ENCODE assay signal across 6 cellular contexts in the genomic region with DNA sequence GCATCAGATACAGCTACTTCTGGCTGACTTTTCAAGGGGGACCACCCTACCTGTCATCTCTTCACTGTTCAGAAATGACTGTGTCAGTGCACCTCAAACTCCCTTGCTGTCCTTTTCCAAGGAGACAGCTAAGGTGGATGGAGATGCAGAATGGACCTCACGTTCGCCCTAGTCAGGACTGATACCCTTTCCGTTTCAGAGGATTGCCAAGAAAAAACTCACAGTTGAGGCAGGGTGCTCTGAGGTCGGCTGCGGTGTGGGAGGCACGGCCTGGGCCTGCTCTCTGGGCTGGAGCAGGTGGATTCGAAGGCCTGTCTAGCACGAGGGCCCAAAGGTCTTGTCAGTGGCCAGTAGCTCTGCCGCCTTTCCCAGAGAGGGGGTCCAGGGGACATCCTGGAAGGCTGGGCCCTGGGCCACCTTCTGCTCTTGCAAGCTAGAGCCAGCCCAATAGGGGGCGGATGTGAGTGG. TPM values are rescaled to one million over a fixed set of nuclear protein-coding genes. Genes with fewer than 3 reads are reported as not detected.
DNase-seq lines count a peak whose midpoint lies in the region; ATAC-seq and TF ChIP-seq lines count a peak whose summit lies in the region.

No MANE protein-coding gene starts in this region.

- H3K4me1 ChIP-seq in Caco-2 (peaks cover 5% of the 10 kb centered on the region; the same call in 1 of the 2 replicates), breast epithelium (peaks cover 3 to 11% of the 10 kb centered on the region in 2 donors), neuronal stem cell (ENCODE audit: control insufficient read depth in 2 of 2, insufficient read depth in 1 of 2, low read depth in 1 of 2, low read length in 2 of 2) (peaks cover 1 to 3% of the 10 kb centered on the region in 2 donors)

- H2AFZ ChIP-seq in neuronal stem cell (ENCODE audit: low read length): no peak overlapping the region

- peak overlapping the region; percentile 90 for H3K9ac ChIP-seq in neuronal stem cell (ENCODE audit: low read depth, low read length, poor library complexity)

- H3K79me1 ChIP-seq in neuronal stem cell (ENCODE audit: low read depth, low read length): no peaks in the 10 kb centered on the region

- no TSS peak for BruUV-seq in Caco-2 (replicated peaks; lab: Mats Ljungman, UMichigan)

- CTCF ChIA-PET in Caco-2 (lab: Charles Lee): interaction anchor here (0.6 to 1.5 kb wide), 7 partner anchors 10 to 59 kb away, joined by 3 to 10 read pairs (median 4); partner anchors contain the start of genes CREB3, HINT2 and TLN1

- peak overlapping the region; percentile 77 for H3K4me2 ChIP-seq in neuronal stem cell (ENCODE audit: insufficient read depth, low read length, poor library complexity, severe bottlenecking)

- H2AK5ac ChIP-seq in neuronal stem cell (ENCODE audit: low read depth, low read length): peak overlapping the region; percentile 60

- H3K23ac ChIP-seq in neuronal stem cell (ENCODE audit: low read depth, low read length, poor library complexity): peak overlapping the region; percentile 77

- no peaks in the 10 kb centered on the region for H3K27me3 Mint-ChIP-seq in Caco-2 (ENCODE audit: insufficient read depth, unreplicated experiment)

- H4K8ac ChIP-seq in neuronal stem cell (ENCODE audit: low read depth, low read length): no peak overlapping the region

- peaks cover 24% of the 10 kb centered on the region for H3K36me3 Mint-ChIP-seq in Caco-2 (ENCODE audit: insufficient read depth, unreplicated experiment)

- H4K91ac ChIP-seq in neuronal stem cell (ENCODE audit: low read depth, low read length, poor library complexity): no peak overlapping the region

- H3K27me3 ChIP-seq in Caco-2 (replicated peaks; ENCODE audit: control insufficient read depth, insufficient read depth, low read length) (no peaks in the 10 kb centered on the region), breast epithelium (no peaks in the 10 kb centered on the region), neuronal stem cell (ENCODE audit: control insufficient read depth in 3 of 3, insufficient read depth in 3 of 3, low read depth in 1 of 3, low read length in 3 of 3) (no peaks in the 10 kb centered on the region)

- H3K27ac Mint-ChIP-seq in Caco-2 (ENCODE audit: unreplicated experiment): peak overlapping the region; percentile 81

- H2BK12ac ChIP-seq in neuronal stem cell (ENCODE audit: low read length): no peak overlapping the region

- H3K36me3 ChIP-seq in Caco-2 (ENCODE audit: control insufficient read depth, insufficient read depth, low read length) (no peaks in the 10 kb centered on the region), KOPT-K1 (ENCODE audit: insufficient read depth, low read length) (peaks cover 13% of the 10 kb centered on the region; the same call in 1 of the 2 replicates), breast epithelium (no peaks in the 10 kb centered on the region), neuronal stem cell (replicated peaks in 1 of 2; ENCODE audit: control insufficient read depth in 2 of 2, insufficient read depth in 2 of 2, low read length in 2 of 2) (peaks cover 27 to 54% of the 10 kb centered on the region in 2 donors)

- H3K18ac ChIP-seq in neuronal stem cell (ENCODE audit: low read length): peak overlapping the region; percentile 94

- H3K14ac ChIP-seq in neuronal stem cell (ENCODE audit: low read length): no peak overlapping the region

- peak; percentile 72 to 77 for DNase-seq in Caco-2
- DNase-seq in breast epithelium (ENCODE audit: low spot score in 2 of 2): no peak
- DNase-seq in neuronal stem cell (ENCODE audit: low spot score): no peak
- DNase-seq in NK-92 treated with Interleukin-12 subunit alpha and Interleukin-12 subunit beta, amount 100 ng/mL, for 24 hours (lab: John Stamatoyannopoulos, UW): no peak

- no peaks in the 10 kb centered on the region for H3K9me3 Mint-ChIP-seq in Caco-2 (ENCODE audit: unreplicated experiment)

- intact Hi-C loops in Caco-2 (cut with micrococcal nuclease; ENCODE audit: unreplicated experiment): loop anchor here (1.0 kb wide), 1 partner anchor 20 kb away; no protein-coding TSS in a partner anchor
- intact Hi-C loops in breast epithelium (cut with DNase I; ENCODE audit: low total_unique reads): no loop called here

- no peak overlapping the region for H2BK120ac ChIP-seq in neuronal stem cell (ENCODE audit: low read depth, low read length)

- H2BK5ac ChIP-seq in neuronal stem cell (ENCODE audit: low read length): peak overlapping the region; percentile 26

- no peak overlapping the region for H3K4ac ChIP-seq in neuronal stem cell (ENCODE audit: low read length)

- no peak for ATAC-seq in HG02973 (IDR thresholded peaks at IDR 0.05; ENCODE audit: unreplicated experiment)

- peak overlapping the region; percentile 66 for H3K27ac ChIP-seq in KOPT-K1 (ENCODE audit: low read depth, low read length, poor library complexity, severe bottlenecking)
- peak overlapping the region; percentile 94 to 95 for H3K27ac ChIP-seq in breast epithelium
- peak overlapping the region; percentile 92 for H3K27ac ChIP-seq in neuronal stem cell (replicated peaks; ENCODE audit: low read length)

- H2BK15ac ChIP-seq in neuronal stem cell (ENCODE audit: low read length): no peak overlapping the region

- no CpG with 5 or more reads among the region's 10 CpGs for WGBS in neuronal stem cell (ENCODE audit: extremely low coverage in 2 of 2, insufficient read length in 2 of 2, insufficient replicate concordance in 1 of 2), 2 donors

- H3K4me3 ChIP-seq in Caco-2 (ENCODE audit: low read depth, low read length) (peak overlapping the region; percentile 59), breast epithelium (peak overlapping the region; percentile 40 to 78 (median 72)), neuronal stem cell (ENCODE audit: low read length in 2 of 2) (peak overlapping the region in 1 of 2 donors; percentile 85)

- TF ChIP-seq CTCF in Caco-2 (IDR thresholded peaks at IDR 0.05; ENCODE audit: insufficient read depth in 1 of 2, low read depth in 1 of 2, low read length in 1 of 2, severe bottlenecking in 1 of 2, unreplicated experiment in 1 of 2) (peak; percentile 56 to 76), breast epithelium (IDR thresholded peaks at IDR 0.05) (peak in 1 of 3 donors; percentile 49)

- POLR2A ChIA-PET in Caco-2 (lab: Charles Lee): interaction anchor here (1.0 to 2.0 kb wide), 2 partner anchors 10 to 28 kb away, joined by 3 to 5 read pairs; no protein-coding TSS in a partner anchor

- H3K9me3 ChIP-seq in Caco-2: no peaks in the 10 kb centered on the region
- H3K9me3 ChIP-seq in KOPT-K1 (ENCODE audit: insufficient read depth, low read length, poor library complexity, severe bottlenecking): no peaks in the 10 kb centered on the region
- H3K9me3 ChIP-seq in breast epithelium: no peaks in the 10 kb centered on the region
- H3K9me3 ChIP-seq in neuronal stem cell (replicated peaks in 1 of 2; ENCODE audit: control insufficient read depth in 2 of 2, insufficient read depth in 1 of 2, low read depth in 1 of 2, low read length in 2 of 2): no peaks in the 10 kb centered on the region

- H3K4me1 Mint-ChIP-seq in Caco-2 (ENCODE audit: low read depth, unreplicated experiment): peaks cover 14% of the 10 kb centered on the region

- TF ChIP-seq POLR2A in breast epithelium (IDR thresholded peaks at IDR 0.05): no peak

- H3K4me3 Mint-ChIP-seq in Caco-2 (ENCODE audit: unreplicated experiment): peak overlapping the region; percentile 80

RNA-seq across cellular contexts. Expression of gene MSMP, which starts 2.2 kb away (rescaled TPM):
- not detected in 2 replicates for total RNA-seq in Caco-2 (2022)
- not detected for total RNA-seq in breast epithelium
- 0.18 TPM for polyA plus RNA-seq in neuronal stem cell (2013, experiment 1 of 2)
- 0.22 TPM for polyA plus RNA-seq in neuronal stem cell (2013, experiment 2 of 2)

RNA-seq across cellular contexts. Expression of gene RGP1, which starts 7.2 kb away (rescaled TPM):
- 25.0 and 27.1 TPM in 2 replicates for total RNA-seq in Caco-2 (2022)
- total RNA-seq in breast epithelium: 10 to 100 TPM; 16.7 to 20.1 (median 17.4) TPM
- polyA plus RNA-seq in neuronal stem cell (2013, experiment 1 of 2): 12.1 TPM
- 12.7 TPM for polyA plus RNA-seq in neuronal stem cell (2013, experiment 2 of 2)

RNA-seq across cellular contexts. Expression of gene GBA2, which starts 7.3 kb away (rescaled TPM):
- total RNA-seq in Caco-2 (2022): 108 and 111 TPM in 2 replicates
- total RNA-seq in breast epithelium: 10 to 100 TPM; 44.5 to 63.8 (median 57.0) TPM
- 52.1 TPM for polyA plus RNA-seq in neuronal stem cell (2013, experiment 1 of 2)
- polyA plus RNA-seq in neuronal stem cell (2013, experiment 2 of 2): 51.9 TPM

RNA-seq across cellular contexts. Expression of gene CREB3, which starts 23.8 kb away (rescaled TPM):
- total RNA-seq in Caco-2 (2022) (50.4 and 54.1 TPM in 2 replicates), breast epithelium (10 to 100 TPM; 46.4 to 49.9 (median 47.2) TPM)
- polyA plus RNA-seq in neuronal stem cell (2013, experiment 1 of 2): 23.0 TPM
- 21.8 TPM for polyA plus RNA-seq in neuronal stem cell (2013, experiment 2 of 2)

RNA-seq across cellular contexts. Expression of gene TLN1, which starts 24.3 kb away (rescaled TPM):
- total RNA-seq in Caco-2 (2022) (147 and 165 TPM in 2 replicates), breast epithelium (100 to 1,000 TPM; 163 to 497 (median 215) TPM)
- 18.4 TPM for polyA plus RNA-seq in neuronal stem cell (2013, experiment 1 of 2)
- polyA plus RNA-seq in neuronal stem cell (2013, experiment 2 of 2): 18.5 TPM

Comparison
In these comparisons a context has a peak if more than half of its experiments do, and no peak if none do; other contexts are left out.
1. DNase-seq: peak in Caco-2 (2 of 2); none in breast epithelium (0 of 2), neuronal stem cell (single experiment) and NK-92 treated with Interleukin-12 subunit alpha and Interleukin-12 subunit beta, amount 100 ng/mL, for 24 hours (single experiment).
2. Peak in every context shown above with its lines, with median percentiles within 50 percentile points of each other: H3K27ac ChIP-seq.